1 cellular context compared by ENCODE assay signal in the genomic region with DNA sequence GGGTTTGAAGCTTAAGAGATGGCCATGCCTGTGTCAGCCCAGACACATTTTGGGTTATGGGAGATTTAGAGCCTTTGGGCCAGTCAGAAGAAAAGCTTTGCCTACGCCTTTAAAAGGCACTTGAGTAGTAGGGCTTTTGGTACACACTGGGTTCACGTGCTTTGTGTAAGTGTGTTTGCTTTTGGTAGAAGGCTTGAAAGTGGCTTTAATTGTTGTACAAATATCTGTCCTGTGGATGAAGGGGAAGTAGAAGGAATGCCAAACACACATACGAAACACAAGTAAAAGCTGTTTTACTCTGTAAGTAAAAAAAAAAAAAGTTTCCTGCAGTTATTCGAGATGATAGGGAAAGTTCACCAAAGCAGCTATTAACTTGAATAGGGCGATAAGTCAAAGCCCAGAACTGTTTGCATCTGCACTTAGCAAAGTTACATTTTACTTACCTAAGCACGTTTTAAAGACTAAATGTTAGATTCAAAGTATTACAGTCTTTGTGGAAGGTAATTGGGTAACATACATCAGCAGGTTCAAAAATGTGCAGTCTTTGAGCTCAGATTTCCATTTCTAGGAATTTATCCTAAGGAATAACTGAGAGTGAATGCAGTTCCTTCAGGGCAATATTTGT.
TF ChIP-seq lines count a peak whose summit lies in the region.

No MANE protein-coding gene starts in this region.

TF ChIP-seq in HepG2, 621 proteins besides CTCF, POLR2A, EP300 and RAD21 (continued from another document and continues in another):
- TF ChIP-seq, protein P1, sequence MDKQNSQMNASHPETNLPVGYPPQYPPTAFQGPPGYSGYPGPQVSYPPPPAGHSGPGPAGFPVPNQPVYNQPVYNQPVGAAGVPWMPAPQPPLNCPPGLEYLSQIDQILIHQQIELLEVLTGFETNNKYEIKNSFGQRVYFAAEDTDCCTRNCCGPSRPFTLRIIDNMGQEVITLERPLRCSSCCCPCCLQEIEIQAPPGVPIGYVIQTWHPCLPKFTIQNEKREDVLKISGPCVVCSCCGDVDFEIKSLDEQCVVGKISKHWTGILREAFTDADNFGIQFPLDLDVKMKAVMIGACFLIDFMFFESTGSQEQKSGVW (CRISPR knock-in tag; IDR thresholded peaks at IDR 0.05; ENCODE audit: borderline replicate concordance) = no peak
- TF ChIP-seq FOXA1 (IDR thresholded peaks at IDR 0.05) (peak; percentile 72), FOXA1 (CRISPR knock-in tag; IDR thresholded peaks at IDR 0.05) (peak; percentile 97), SPEN (CRISPR knock-in tag; IDR thresholded peaks at IDR 0.05; ENCODE audit: low read depth) (no peak), SMC3 (IDR thresholded peaks at IDR 0.05; ENCODE audit: low read length) (no peak), ZMYM3 (CRISPR knock-in tag; IDR thresholded peaks at IDR 0.05) (peak; percentile 57; the same call in 1 of the 2 replicates), ZNF317 (CRISPR knock-in tag; IDR thresholded peaks at IDR 0.05) (no peak), SCMH1 (CRISPR knock-in tag; IDR thresholded peaks at IDR 0.05; ENCODE audit: borderline replicate concordance) (no peak), KDM5B (CRISPR knock-in tag; IDR thresholded peaks at IDR 0.05; ENCODE audit: borderline replicate concordance) (no peak), MYPOP (CRISPR knock-in tag; IDR thresholded peaks at IDR 0.05) (peak; percentile 76; the same call in 1 of the 2 replicates), HOXA5 (CRISPR knock-in tag; IDR thresholded peaks at IDR 0.05) (peak; percentile 87), ZSCAN30 (CRISPR knock-in tag; IDR thresholded peaks at IDR 0.05) (no peak), NR2C2 (CRISPR knock-in tag; IDR thresholded peaks at IDR 0.05; ENCODE audit: borderline replicate concordance) (no peak), KDM1A (CRISPR knock-in tag; IDR thresholded peaks at IDR 0.05) (0 out of 2 replicates have a peak, but pooled peaks have one; percentile 18), BRD4 (CRISPR knock-in tag; IDR thresholded peaks at IDR 0.05) (no peak), WIZ (CRISPR knock-in tag; IDR thresholded peaks at IDR 0.05) (no peak), SRF (IDR thresholded peaks at IDR 0.05; ENCODE audit: low read depth, low read length) (no peak), ASH2L (IDR thresholded peaks at IDR 0.05; ENCODE audit: insufficient read length, low read depth, low read length) (no peak), ZNF275 (CRISPR knock-in tag; IDR thresholded peaks at IDR 0.05; ENCODE audit: borderline replicate concordance) (no peak), KLF12 (CRISPR knock-in tag; IDR thresholded peaks at IDR 0.05; ENCODE audit: borderline replicate concordance) (no peak), ZSCAN20 (CRISPR knock-in tag; IDR thresholded peaks at IDR 0.05; ENCODE audit: borderline replicate concordance) (no peak), NONO (IDR thresholded peaks at IDR 0.05) (no peak), NONO (CRISPR knock-in tag; conservative IDR thresholded peaks at IDR 0.05) (no peak), ZNF660 (CRISPR knock-in tag; IDR thresholded peaks at IDR 0.05; ENCODE audit: borderline replicate concordance, low read depth) (no peak), MBD4 (IDR thresholded peaks at IDR 0.05; ENCODE audit: borderline replicate concordance, low read length) (peak; percentile 80; the same call in 1 of the 2 replicates), ZFP36 (IDR thresholded peaks at IDR 0.05; ENCODE audit: borderline replicate concordance, low read depth, low read length, partially characterized antibody) (no peak), DBP (CRISPR knock-in tag; IDR thresholded peaks at IDR 0.05; ENCODE audit: not compliant biosample characterization) (no peak), ZNF564 (CRISPR knock-in tag; IDR thresholded peaks at IDR 0.05) (no peak), EHMT2 (IDR thresholded peaks at IDR 0.05; ENCODE audit: borderline replicate concordance, low read depth, low read length) (no peak), HNRNPH1 (optimal IDR thresholded peaks at IDR 0.05; ENCODE audit: low read depth, low read length) (no peak), HDAC6 (IDR thresholded peaks at IDR 0.05; ENCODE audit: low read depth, low read length) (no peak), ZFP1 (CRISPR knock-in tag; IDR thresholded peaks at IDR 0.05) (peak; percentile 90; the same call in 1 of the 2 replicates), ZNF205 (CRISPR knock-in tag; IDR thresholded peaks at IDR 0.05) (peak; percentile 53; the same call in 1 of the 2 replicates), KAT7 (CRISPR knock-in tag; IDR thresholded peaks at IDR 0.05; ENCODE audit: borderline replicate concordance) (no peak), TEF (CRISPR knock-in tag; IDR thresholded peaks at IDR 0.05) (no peak), POLR2G (IDR thresholded peaks at IDR 0.05; ENCODE audit: low read depth, low read length) (no peak), GATAD2A (CRISPR knock-in tag; IDR thresholded peaks at IDR 0.05) (peak; percentile 97), ZNF136 (CRISPR knock-in tag; IDR thresholded peaks at IDR 0.05; ENCODE audit: low read depth) (no peak; the same call in 1 of the 2 replicates), ZNF614 (CRISPR knock-in tag; IDR thresholded peaks at IDR 0.05; ENCODE audit: borderline replicate concordance) (peak; percentile 86)
- TF ChIP-seq, protein P2, sequence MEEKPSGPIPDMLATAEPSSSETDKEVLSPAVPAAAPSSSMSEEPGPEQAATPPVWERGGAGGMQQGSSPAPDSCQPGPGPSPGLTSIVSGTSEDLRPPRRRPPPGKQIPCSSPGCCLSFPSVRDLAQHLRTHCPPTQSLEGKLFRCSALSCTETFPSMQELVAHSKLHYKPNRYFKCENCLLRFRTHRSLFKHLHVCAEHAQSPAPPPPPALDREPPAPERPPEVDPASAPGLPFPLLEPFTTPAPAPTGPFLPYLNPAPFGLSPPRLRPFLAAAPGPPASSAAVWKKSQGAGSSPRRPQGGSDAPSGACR (CRISPR knock-in tag; IDR thresholded peaks at IDR 0.05) = 0 out of 2 replicates have a peak, but pooled peaks have one; percentile 46
- TF ChIP-seq, protein P3, sequence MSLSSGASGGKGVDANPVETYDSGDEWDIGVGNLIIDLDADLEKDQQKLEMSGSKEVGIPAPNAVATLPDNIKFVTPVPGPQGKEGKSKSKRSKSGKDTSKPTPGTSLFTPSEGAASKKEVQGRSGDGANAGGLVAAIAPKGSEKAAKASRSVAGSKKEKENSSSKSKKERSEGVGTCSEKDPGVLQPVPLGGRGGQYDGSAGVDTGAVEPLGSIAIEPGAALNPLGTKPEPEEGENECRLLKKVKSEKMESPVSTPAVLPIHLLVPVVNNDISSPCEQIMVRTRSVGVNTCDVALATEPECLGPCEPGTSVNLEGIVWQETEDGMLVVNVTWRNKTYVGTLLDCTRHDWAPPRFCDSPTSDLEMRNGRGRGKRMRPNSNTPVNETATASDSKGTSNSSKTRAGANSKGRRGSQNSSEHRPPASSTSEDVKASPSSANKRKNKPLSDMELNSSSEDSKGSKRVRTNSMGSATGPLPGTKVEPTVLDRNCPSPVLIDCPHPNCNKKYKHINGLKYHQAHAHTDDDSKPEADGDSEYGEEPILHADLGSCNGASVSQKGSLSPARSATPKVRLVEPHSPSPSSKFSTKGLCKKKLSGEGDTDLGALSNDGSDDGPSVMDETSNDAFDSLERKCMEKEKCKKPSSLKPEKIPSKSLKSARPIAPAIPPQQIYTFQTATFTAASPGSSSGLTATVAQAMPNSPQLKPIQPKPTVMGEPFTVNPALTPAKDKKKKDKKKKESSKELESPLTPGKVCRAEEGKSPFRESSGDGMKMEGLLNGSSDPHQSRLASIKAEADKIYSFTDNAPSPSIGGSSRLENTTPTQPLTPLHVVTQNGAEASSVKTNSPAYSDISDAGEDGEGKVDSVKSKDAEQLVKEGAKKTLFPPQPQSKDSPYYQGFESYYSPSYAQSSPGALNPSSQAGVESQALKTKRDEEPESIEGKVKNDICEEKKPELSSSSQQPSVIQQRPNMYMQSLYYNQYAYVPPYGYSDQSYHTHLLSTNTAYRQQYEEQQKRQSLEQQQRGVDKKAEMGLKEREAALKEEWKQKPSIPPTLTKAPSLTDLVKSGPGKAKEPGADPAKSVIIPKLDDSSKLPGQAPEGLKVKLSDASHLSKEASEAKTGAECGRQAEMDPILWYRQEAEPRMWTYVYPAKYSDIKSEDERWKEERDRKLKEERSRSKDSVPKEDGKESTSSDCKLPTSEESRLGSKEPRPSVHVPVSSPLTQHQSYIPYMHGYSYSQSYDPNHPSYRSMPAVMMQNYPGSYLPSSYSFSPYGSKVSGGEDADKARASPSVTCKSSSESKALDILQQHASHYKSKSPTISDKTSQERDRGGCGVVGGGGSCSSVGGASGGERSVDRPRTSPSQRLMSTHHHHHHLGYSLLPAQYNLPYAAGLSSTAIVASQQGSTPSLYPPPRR (CRISPR knock-in tag; IDR thresholded peaks at IDR 0.05; ENCODE audit: borderline replicate concordance) = peak; percentile 89; the same call in 1 of the 2 replicates
- TF ChIP-seq, protein P4, sequence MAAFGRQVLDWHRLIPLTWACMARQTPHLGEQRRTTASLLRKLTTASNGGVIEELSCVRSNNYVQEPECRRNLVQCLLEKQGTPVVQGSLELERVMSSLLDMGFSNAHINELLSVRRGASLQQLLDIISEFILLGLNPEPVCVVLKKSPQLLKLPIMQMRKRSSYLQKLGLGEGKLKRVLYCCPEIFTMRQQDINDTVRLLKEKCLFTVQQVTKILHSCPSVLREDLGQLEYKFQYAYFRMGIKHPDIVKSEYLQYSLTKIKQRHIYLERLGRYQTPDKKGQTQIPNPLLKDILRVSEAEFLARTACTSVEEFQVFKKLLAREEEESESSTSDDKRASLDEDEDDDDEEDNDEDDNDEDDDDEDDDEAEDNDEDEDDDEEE (CRISPR knock-in tag; IDR thresholded peaks at IDR 0.05) = no peak
- TF ChIP-seq, protein P5, sequence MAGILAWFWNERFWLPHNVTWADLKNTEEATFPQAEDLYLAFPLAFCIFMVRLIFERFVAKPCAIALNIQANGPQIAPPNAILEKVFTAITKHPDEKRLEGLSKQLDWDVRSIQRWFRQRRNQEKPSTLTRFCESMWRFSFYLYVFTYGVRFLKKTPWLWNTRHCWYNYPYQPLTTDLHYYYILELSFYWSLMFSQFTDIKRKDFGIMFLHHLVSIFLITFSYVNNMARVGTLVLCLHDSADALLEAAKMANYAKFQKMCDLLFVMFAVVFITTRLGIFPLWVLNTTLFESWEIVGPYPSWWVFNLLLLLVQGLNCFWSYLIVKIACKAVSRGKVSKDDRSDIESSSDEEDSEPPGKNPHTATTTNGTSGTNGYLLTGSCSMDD (CRISPR knock-in tag; IDR thresholded peaks at IDR 0.05) = no peak
- TF ChIP-seq, protein P6, sequence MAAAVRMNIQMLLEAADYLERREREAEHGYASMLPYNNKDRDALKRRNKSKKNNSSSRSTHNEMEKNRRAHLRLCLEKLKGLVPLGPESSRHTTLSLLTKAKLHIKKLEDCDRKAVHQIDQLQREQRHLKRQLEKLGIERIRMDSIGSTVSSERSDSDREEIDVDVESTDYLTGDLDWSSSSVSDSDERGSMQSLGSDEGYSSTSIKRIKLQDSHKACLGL (CRISPR knock-in tag; IDR thresholded peaks at IDR 0.05) = no peak
- TF ChIP-seq, protein P7, sequence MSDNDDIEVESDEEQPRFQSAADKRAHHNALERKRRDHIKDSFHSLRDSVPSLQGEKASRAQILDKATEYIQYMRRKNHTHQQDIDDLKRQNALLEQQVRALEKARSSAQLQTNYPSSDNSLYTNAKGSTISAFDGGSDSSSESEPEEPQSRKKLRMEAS (IDR thresholded peaks at IDR 0.05) = peak; percentile 81
- TF ChIP-seq, protein P8, sequence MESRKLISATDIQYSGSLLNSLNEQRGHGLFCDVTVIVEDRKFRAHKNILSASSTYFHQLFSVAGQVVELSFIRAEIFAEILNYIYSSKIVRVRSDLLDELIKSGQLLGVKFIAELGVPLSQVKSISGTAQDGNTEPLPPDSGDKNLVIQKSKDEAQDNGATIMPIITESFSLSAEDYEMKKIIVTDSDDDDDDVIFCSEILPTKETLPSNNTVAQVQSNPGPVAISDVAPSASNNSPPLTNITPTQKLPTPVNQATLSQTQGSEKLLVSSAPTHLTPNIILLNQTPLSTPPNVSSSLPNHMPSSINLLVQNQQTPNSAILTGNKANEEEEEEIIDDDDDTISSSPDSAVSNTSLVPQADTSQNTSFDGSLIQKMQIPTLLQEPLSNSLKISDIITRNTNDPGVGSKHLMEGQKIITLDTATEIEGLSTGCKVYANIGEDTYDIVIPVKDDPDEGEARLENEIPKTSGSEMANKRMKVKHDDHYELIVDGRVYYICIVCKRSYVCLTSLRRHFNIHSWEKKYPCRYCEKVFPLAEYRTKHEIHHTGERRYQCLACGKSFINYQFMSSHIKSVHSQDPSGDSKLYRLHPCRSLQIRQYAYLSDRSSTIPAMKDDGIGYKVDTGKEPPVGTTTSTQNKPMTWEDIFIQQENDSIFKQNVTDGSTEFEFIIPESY (CRISPR knock-in tag; IDR thresholded peaks at IDR 0.05) = peak; percentile 20; the same call in 1 of the 2 replicates
